Comparison of ENCODE assay signal across 8 cellular contexts in genomic region chr3:114213669-114214541, GRCh38. TPM values are rescaled to one million over a fixed set of nuclear protein-coding genes. Genes with fewer than 3 reads are reported as not detected.
DNase-seq lines count a peak whose midpoint lies in the region; ATAC-seq and TF ChIP-seq lines count a peak whose summit lies in the region.

No MANE protein-coding gene starts in this region.

- TF ChIP-seq CTCF in breast epithelium (IDR thresholded peaks at IDR 0.05) (no peak), MCF 10A (IDR thresholded peaks at IDR 0.05; ENCODE audit: unreplicated experiment) (no peak), heart right ventricle (IDR thresholded peaks at IDR 0.05) (peak in 1 of 9 donors; percentile 15), spleen (IDR thresholded peaks at IDR 0.05 in 8 of 11, conservative IDR thresholded peaks at IDR 0.05 in 3 of 11) (peak in 6 of 11 experiments; percentile 15 to 37 (median 21))

- TF ChIP-seq POLR2A in breast epithelium (IDR thresholded peaks at IDR 0.05) (no peak), spleen (IDR thresholded peaks at IDR 0.05) (peak in 2 of 3 donors; percentile 69 to 74)

- 10 to 14% methylated on average over 18 of the region's 18 CpGs for WGBS in heart right ventricle, 2 donors
- WGBS in spleen, 5 donors = 5 to 12% (median 6%) methylated on average over 18 of the region's 18 CpGs

- H3K9me3 ChIP-seq in breast epithelium (no peaks in the 10 kb centered on the region), heart right ventricle (peaks cover 0 to 2% (median 0%) of the 10 kb centered on the region in 11 donors), spleen (no peaks in the 10 kb centered on the region)

- ATAC-seq in HG02938 (IDR thresholded peaks at IDR 0.05; ENCODE audit: unreplicated experiment) (peak; percentile 91), heart right ventricle (peak; percentile 38 to 66 (median 46))

- BruUV-seq in MCF 10A (replicated peaks; lab: Mats Ljungman, UMichigan) = no TSS peak

- H3K27me3 ChIP-seq in breast epithelium (no peaks in the 10 kb centered on the region), heart right ventricle (peaks cover 0 to 34% (median 0%) of the 10 kb centered on the region in 7 donors), spleen (replicated peaks in 1 of 7) (no peaks in the 10 kb centered on the region)

- CTCF ChIA-PET in MCF 10A (lab: Yijun Ruan, JAX) = interaction anchor here (0.6 to 1.0 kb wide), 2 partner anchors 77 to 1829 kb away, joined by 3 to 4 read pairs; no protein-coding TSS in a partner anchor

- POLR2A ChIA-PET in MCF 10A (lab: Yijun Ruan, JAX) = no interaction called here

- H3K4me1 ChIP-seq in breast epithelium (peaks cover 0 to 4% of the 10 kb centered on the region in 2 donors), heart right ventricle (peaks cover 0 to 35% (median 6%) of the 10 kb centered on the region in 9 donors), spleen (peaks cover 19 to 68% (median 33%) of the 10 kb centered on the region in 6 donors)

- peak overlapping the region in 1 of 2 donors; percentile 48 for H3K27ac ChIP-seq in breast epithelium
- peak overlapping the region in 2 of 10 donors; percentile 5 to 86 for H3K27ac ChIP-seq in heart right ventricle
- H3K27ac ChIP-seq in spleen = peak overlapping the region; percentile 87 to 96 (median 92)

- DNase-seq in breast epithelium (ENCODE audit: low spot score in 2 of 2) (no peak), MCF 10A (ENCODE audit: unreplicated experiment) (no peak), NK-92 (lab: John Stamatoyannopoulos, UW; ENCODE audit: unreplicated experiment) (peak; percentile 22), heart right ventricle (no peak), spleen (peak; percentile 86), NCI-H128 (lab: John Stamatoyannopoulos, UW; ENCODE audit: unreplicated experiment) (no peak)
- DNase-seq in activated T-cell treated with anti-CD3 and anti-CD28 coated beads, Interleukin-2, amount 50 U/mL, for 1 hour = peak; percentile 72

- H3K4me3 ChIP-seq in breast epithelium (peak overlapping the region; percentile 19 to 52 (median 21)), heart right ventricle (peak overlapping the region in 5 of 10 donors; percentile 18 to 45 (median 26)), spleen (peak overlapping the region in 6 of 8 donors; percentile 20 to 62 (median 24))

- no peak overlapping the region for H3K4me3 Mint-ChIP-seq in MCF 10A (ENCODE audit: unreplicated experiment)

- H3K27me3 Mint-ChIP-seq in MCF 10A (ENCODE audit: insufficient read depth, unreplicated experiment) = no peaks in the 10 kb centered on the region

- H3K36me3 ChIP-seq in breast epithelium (no peaks in the 10 kb centered on the region), heart right ventricle (no peaks in the 10 kb centered on the region), spleen (no peaks in the 10 kb centered on the region)

- H3K4me1 Mint-ChIP-seq in MCF 10A (ENCODE audit: insufficient read depth, unreplicated experiment) = no peaks in the 10 kb centered on the region

- H3K27ac Mint-ChIP-seq in MCF 10A (ENCODE audit: low read depth, unreplicated experiment) = no peak overlapping the region

- no peaks in the 10 kb centered on the region for H3K36me3 Mint-ChIP-seq in MCF 10A (ENCODE audit: insufficient read depth, unreplicated experiment)

- intact Hi-C loops in breast epithelium (cut with DNase I; ENCODE audit: low total_unique reads) (no loop called here), MCF 10A (cut with micrococcal nuclease) (no loop called here), heart right ventricle (cut with DNase I) (no loop called here), spleen (cut with DNase I; ENCODE audit: low total_unique reads) (no loop called here)

- no peaks in the 10 kb centered on the region for H3K9me3 Mint-ChIP-seq in MCF 10A (ENCODE audit: unreplicated experiment)

RNA-seq across cellular contexts. Expression of gene ZNF80, which starts 23.5 kb away (rescaled TPM):
- total RNA-seq in breast epithelium = under 1 TPM in 2 of 3 donors, not detected in 1; 0.16 to 0.33 TPM
- total RNA-seq in MCF 10A (2022) = not detected in 2 replicates
- under 1 TPM in 2 of 10 donors, not detected in 8; 0.09 to 0.10 TPM for total RNA-seq in heart right ventricle
- polyA plus RNA-seq in heart right ventricle = not detected
- 1 to 10 TPM in 5 of 7 donors, under 1 TPM in 2; 0.17 to 2.2 (median 1.1) TPM for total RNA-seq in spleen
- under 1 TPM in 2 of 3 donors, not detected in 1; 0.14 to 0.28 TPM for polyA plus RNA-seq in spleen

RNA-seq across cellular contexts. Expression of gene DRD3, which starts 35.1 kb away (rescaled TPM):
- total RNA-seq in breast epithelium (not detected), MCF 10A (2022) (not detected in 2 replicates), heart right ventricle (not detected), spleen (under 1 TPM in 1 of 7 donors, not detected in 6; 0.30 TPM)
- polyA plus RNA-seq in heart right ventricle (not detected), spleen (not detected)

Comparison
In these comparisons a context has a peak if more than half of its experiments do, and no peak if none do; other contexts are left out.
1. DNase-seq: peak in NK-92 (single experiment), activated T-cell treated with anti-CD3 and anti-CD28 coated beads, Interleukin-2, amount 50 U/mL, for 1 hour (single experiment) and spleen (single experiment); none in breast epithelium (0 of 2), MCF 10A (single experiment), heart right ventricle (0 of 2) and NCI-H128 (single experiment).
2. CTCF ChIP-seq: peak in spleen (6 of 11); none in breast epithelium (0 of 3) and MCF 10A (single experiment).